Comparison of ENCODE assay signal across 2 cellular contexts in genomic region chr10:79398642-79399041, GRCh38.
TF ChIP-seq lines count a peak whose summit lies in the region.

No MANE protein-coding gene starts in this region.

TF ChIP-seq in liver, 16 proteins besides CTCF, POLR2A, EP300 and RAD21:
- TF ChIP-seq FOXA2 (IDR thresholded peaks at IDR 0.05) = no peak
- no peak for TF ChIP-seq JUND (IDR thresholded peaks at IDR 0.05)
- no peak for TF ChIP-seq HNF4A (conservative IDR thresholded peaks at IDR 0.05)
- TF ChIP-seq YY1 (IDR thresholded peaks at IDR 0.05) = no peak
- no peak for TF ChIP-seq MAX (IDR thresholded peaks at IDR 0.05)
- TF ChIP-seq REST (IDR thresholded peaks at IDR 0.05) = no peak
- TF ChIP-seq ZBTB33 (IDR thresholded peaks at IDR 0.05) = no peak
- TF ChIP-seq ATF3 (IDR thresholded peaks at IDR 0.05) = no peak
- no peak for TF ChIP-seq HNF4G (IDR thresholded peaks at IDR 0.05)
- TF ChIP-seq FOXA1 (IDR thresholded peaks at IDR 0.05) = no peak
- TF ChIP-seq EGR1 (IDR thresholded peaks at IDR 0.05; ENCODE audit: low read depth in 2 of 2) = no peak
- TF ChIP-seq SP1 (IDR thresholded peaks at IDR 0.05) = no peak
- TF ChIP-seq RXRA (IDR thresholded peaks at IDR 0.05) = no peak
- TF ChIP-seq TAF1 (conservative IDR thresholded peaks at IDR 0.05) = no peak
- TF ChIP-seq GABPA (IDR thresholded peaks at IDR 0.05 in 1 of 2, conservative IDR thresholded peaks at IDR 0.05 in 1 of 2) = no peak
- TF ChIP-seq NR2F2 (IDR thresholded peaks at IDR 0.05) = no peak

TF ChIP-seq in HepG2, 621 proteins besides CTCF, POLR2A, EP300 and RAD21:
- TF ChIP-seq ZNF230 (CRISPR knock-in tag; IDR thresholded peaks at IDR 0.05) = no peak
- TF ChIP-seq SATB2 (CRISPR knock-in tag; IDR thresholded peaks at IDR 0.05) = no peak
